9 cellular contexts compared by ENCODE assay signal in the genomic region with DNA sequence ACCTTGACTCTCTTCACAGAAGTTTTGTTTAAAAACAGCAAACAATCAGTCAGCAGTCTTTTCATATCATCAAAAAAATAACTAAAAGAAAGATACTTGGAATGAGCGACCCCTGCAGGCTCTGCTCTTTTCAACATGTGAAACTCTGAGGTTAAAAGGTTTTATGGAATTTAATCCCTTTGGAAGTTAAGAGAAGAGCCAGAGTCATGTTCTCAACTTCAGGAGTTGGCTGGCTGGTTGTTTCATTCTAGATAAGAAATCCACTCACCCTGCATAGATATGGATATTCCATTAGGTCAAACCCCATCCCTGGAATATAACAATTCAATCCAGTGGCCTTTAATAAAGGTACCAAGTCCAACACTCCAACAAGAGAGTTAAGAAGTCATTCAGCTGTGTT.
DNase-seq lines count a peak whose midpoint lies in the region; ATAC-seq and TF ChIP-seq lines count a peak whose summit lies in the region.
"Had no signal": no experiment of that assay in that cellular context is flagged by ENCODE, and none has a peak within 500 bp of the region (broad histone marks: within the 10 kb centered on the region; RNA-seq: fewer than 3 reads in every experiment).

No MANE protein-coding gene starts in this region.

- no peak overlapping the region for H3K27ac ChIP-seq in foreskin keratinocyte

- no peaks in the 10 kb centered on the region for H3K9me3 ChIP-seq in skeletal muscle satellite cell (replicated peaks; ENCODE audit: low read length)

- ATAC-seq in foreskin keratinocyte (no peak), HG02588 (IDR thresholded peaks at IDR 0.05; ENCODE audit: unreplicated experiment) (no peak)

- TF ChIP-seq CTCF in foreskin keratinocyte (conservative IDR thresholded peaks at IDR 0.05) = peak; percentile 79

- in situ Hi-C loops in SK-MEL-5 (cut with HindIII; ENCODE audit: low pct_unique_long_range_greater_than_20kb, low sequenced_read_pairs) = no loop called here

- H3K27me3 ChIP-seq in foreskin keratinocyte (no peaks in the 10 kb centered on the region), skeletal muscle satellite cell (ENCODE audit: control insufficient read depth, insufficient read depth, low read length) (no peaks in the 10 kb centered on the region)

- H3K36me3 ChIP-seq in skeletal muscle satellite cell (ENCODE audit: insufficient read depth, low read length) = peaks cover 2% of the 10 kb centered on the region

- DNase-seq in DMS 273 (lab: John Stamatoyannopoulos, UW; ENCODE audit: unreplicated experiment) = peak; percentile 63
- no peak for DNase-seq in DMS 273 treated with DMSO at 0.1 percent for 48 hours (lab: John Stamatoyannopoulos, UW)
- DNase-seq in SK-MEL-5 (ENCODE audit: low read depth, low spot score) = peak; percentile 80
- DNase-seq in foreskin keratinocyte = peak in 1 of 2 donors; percentile 41
- no peak for DNase-seq in NCI-H510A treated with DMSO at 0.1 percent for 48 hours (lab: John Stamatoyannopoulos, UW)
- DNase-seq in stimulated activated CD4-positive, alpha-beta T cell treated with anti-CD3 and anti-CD28 coated beads, Interleukin-4, amount 100 ng/mL, for 1 hour = no peak
- DNase-seq: 8988T had no signal

- H3K9ac ChIP-seq in skeletal muscle satellite cell (ENCODE audit: low read depth, low read length) = peak overlapping the region; percentile 23

- no peak overlapping the region for H3K4me3 ChIP-seq in skeletal muscle satellite cell (ENCODE audit: low read length)

- H3K4me1 ChIP-seq in foreskin keratinocyte (no peaks in the 10 kb centered on the region), skeletal muscle satellite cell (ENCODE audit: control insufficient read depth, insufficient read depth, low read length) (peaks cover 21% of the 10 kb centered on the region)

- peak overlapping the region; percentile 27 for H3K4me2 ChIP-seq in skeletal muscle satellite cell (ENCODE audit: low read length)

Comparison
In these comparisons a context has a peak if more than half of its experiments do, and no peak if none do; other contexts are left out.
1. DNase-seq: peak in DMS 273 (single experiment) and SK-MEL-5 (single experiment); none in DMS 273 treated with DMSO at 0.1 percent for 48 hours (single experiment), NCI-H510A treated with DMSO at 0.1 percent for 48 hours (single experiment) and stimulated activated CD4-positive, alpha-beta T cell treated with anti-CD3 and anti-CD28 coated beads, Interleukin-4, amount 100 ng/mL, for 1 hour (single experiment).